ENCODE assay signal across 31 cellular contexts in the genomic region with DNA sequence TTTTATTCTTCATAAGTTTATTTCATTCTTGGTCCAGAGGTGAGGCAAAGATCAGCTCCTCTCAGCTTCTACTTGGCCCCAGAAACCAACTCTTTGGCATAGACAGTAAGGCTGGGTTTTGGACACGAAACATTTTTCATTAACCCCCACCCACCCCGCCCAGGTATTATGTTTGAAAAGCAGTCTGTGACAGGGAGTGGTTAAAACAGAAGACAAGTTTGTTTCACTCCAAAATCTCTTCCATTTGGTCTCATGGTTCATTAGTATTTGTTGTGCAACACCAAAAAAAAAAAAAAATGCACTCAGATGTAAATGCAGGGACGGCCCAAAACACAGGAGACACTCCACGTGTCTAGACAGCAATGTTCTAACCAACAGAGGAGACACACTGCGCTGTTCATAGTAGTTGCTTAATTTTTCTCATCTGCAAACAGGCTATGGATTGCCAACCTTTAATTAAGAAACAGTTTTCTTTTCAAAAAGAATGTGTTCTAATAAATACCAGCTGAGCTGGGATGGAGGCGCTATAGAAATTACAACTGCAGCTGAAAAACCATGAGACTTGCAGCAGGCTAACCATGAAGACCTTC. TPM values are rescaled to one million over a fixed set of nuclear protein-coding genes. Genes with fewer than 3 reads are reported as not detected.
DNase-seq lines count a peak whose midpoint lies in the region; ATAC-seq and TF ChIP-seq lines count a peak whose summit lies in the region.
"Had no signal": no experiment of that assay in that cellular context is flagged by ENCODE, and none has a peak within 500 bp of the region (broad histone marks: within the 10 kb centered on the region; RNA-seq: fewer than 3 reads in every experiment).

No MANE protein-coding gene starts in this region.

- peak; percentile 36 for DNase-seq in NOMO-1 treated with DMSO at 0.1 percent for 48 hours (lab: John Stamatoyannopoulos, UW; ENCODE audit: unreplicated experiment)
- DNase-seq in NOMO-1 treated with dmso at 0.1 percent for 144 hours (lab: John Stamatoyannopoulos, UW; ENCODE audit: unreplicated experiment), result no peak
- peak; percentile 4 for DNase-seq in adipocyte (ENCODE audit: low read depth)
- DNase-seq in fibroblast of the conjunctiva (ENCODE audit: low read depth), result peak; percentile 27
- no peak for DNase-seq in suprapubic skin (ENCODE audit: low spot score in 2 of 2)
- no peak for DNase-seq in NCI-H446 (lab: John Stamatoyannopoulos, UW)
- DNase-seq: 8988T; activated CD4-positive, alpha-beta T cell treated with anti-CD3 and anti-CD28 coated beads for 1 hour; activated CD8-positive, alpha-beta memory T cell treated with anti-CD3 and anti-CD28 coated beads for 24 hours; activated gamma-delta T cell treated with Interleukin-2 at 50 U/mL for 16 hours; activated naive CD8-positive, alpha-beta T cell treated with anti-CD3 and anti-CD28 coated beads, Interleukin-2, amount 50 U/mL, for 24 hours; activated T-cell treated with anti-CD3 and anti-CD28 coated beads, Interleukin-2, amount 50 U/mL, for 1 hour; BE2C; COR-L47; DND-41; effector CD8-positive, alpha-beta T cell; H9; heart left ventricle; mesendoderm; naive thymus-derived CD4-positive, alpha-beta T cell; NCI-H1417; NCI-H510A treated with DMSO at 0.1 percent for 48 hours; NK-92 treated with Interleukin-12 subunit alpha and Interleukin-12 subunit beta, amount 100 ng/mL, for 24 hours; nucleus accumbens; small intestine; stimulated activated CD4-positive, alpha-beta T cell treated with anti-CD3 and anti-CD28 coated beads, Interleukin-2, amount 100 ng/mL, for 24 hours; substantia nigra; T-helper 1 cell had no signal

- peak overlapping the region; percentile 73 for H3K27ac ChIP-seq in suprapubic skin
- H3K27ac ChIP-seq: body of pancreas, heart left ventricle had no signal

- peak overlapping the region; percentile 69 for H3K9ac ChIP-seq in adipocyte (ENCODE audit: low read length)

- peak overlapping the region; percentile 35 for H3K4me3 ChIP-seq in adipocyte (ENCODE audit: low read length)
- no peak overlapping the region for H3K4me3 ChIP-seq in suprapubic skin
- H3K4me3 ChIP-seq: body of pancreas, heart left ventricle had no signal

- ATAC-seq in GM21786 (IDR thresholded peaks at IDR 0.05; ENCODE audit: unreplicated experiment), result no peak
- ATAC-seq in HG03469 (IDR thresholded peaks at IDR 0.05; ENCODE audit: unreplicated experiment), result no peak
- ATAC-seq: activated naive CD8-positive, alpha-beta T cell treated with anti-CD3 and anti-CD28 coated beads, Interleukin-2, amount 50 U/mL, for 24 hours; body of pancreas; naive thymus-derived CD4-positive, alpha-beta T cell had no signal

- H3K36me3 ChIP-seq in adipocyte (ENCODE audit: control insufficient read depth, insufficient read depth, low read length, severe bottlenecking) (no peaks in the 10 kb centered on the region), suprapubic skin (no peaks in the 10 kb centered on the region)
- H3K36me3 ChIP-seq: BE2C, heart left ventricle had no signal

- no peak for TF ChIP-seq POLR2A in suprapubic skin (IDR thresholded peaks at IDR 0.05)

- H3K27me3 ChIP-seq in adipocyte (replicated peaks; ENCODE audit: control insufficient read depth, insufficient read depth, low read length) (peaks cover 14% of the 10 kb centered on the region), suprapubic skin (no peaks in the 10 kb centered on the region)
- H3K27me3 ChIP-seq: body of pancreas had no signal

- WGBS in suprapubic skin, result 32% methylated on average over 6 of the region's 6 CpGs

- no peaks in the 10 kb centered on the region for H3K9me3 ChIP-seq in adipocyte (ENCODE audit: control insufficient read depth, low read length)
- H3K9me3 ChIP-seq in suprapubic skin, result no peaks in the 10 kb centered on the region
- H3K9me3 ChIP-seq: BE2C, body of pancreas, heart left ventricle had no signal

- TF ChIP-seq CTCF in suprapubic skin (IDR thresholded peaks at IDR 0.05), result no peak

- TF ChIP-seq EP300 in suprapubic skin (IDR thresholded peaks at IDR 0.05), result no peak

- H3K4me1 ChIP-seq in adipocyte (ENCODE audit: control insufficient read depth, insufficient read depth, low read length) (peaks cover 44% of the 10 kb centered on the region), suprapubic skin (peaks cover 45% of the 10 kb centered on the region)
- H3K4me1 ChIP-seq: BE2C, body of pancreas had no signal

RNA-seq across cellular contexts. Expression of a gene that starts 39.8 kb away (rescaled TPM):
- 100 to 1,000 TPM in 2 of 4 donors, 10 to 100 TPM in 2; 71.4 to 175 (median 120) TPM for total RNA-seq in suprapubic skin

Comparison
In these comparisons a context has a peak if more than half of its experiments do, and no peak if none do; other contexts are left out.
1. DNase-seq: peak in NOMO-1 treated with DMSO at 0.1 percent for 48 hours (single experiment), adipocyte (single experiment) and fibroblast of the conjunctiva (single experiment); none in NOMO-1 treated with dmso at 0.1 percent for 144 hours (single experiment), suprapubic skin (0 of 2) and NCI-H446 (0 of 2).